Comparison of ENCODE assay signal across 11 cellular contexts in genomic region chr14:104416383-104416782, GRCh38.
"Had no signal": no experiment of that assay in that cellular context is flagged by ENCODE, and none has a peak within 500 bp of the region (broad histone marks: within the 10 kb centered on the region; RNA-seq: fewer than 3 reads in every experiment).

No MANE protein-coding gene starts in this region.

- H3K4me3 ChIP-seq: GM23248, GM23338, HAP-1 had no signal

- ATAC-seq: GM23338, HCT116 had no signal

- H3K36me3 ChIP-seq: HAP-1 had no signal

- H2AFZ ChIP-seq: GM23248, GM23338 had no signal

- H3K4me3 Mint-ChIP-seq: GM23338, H9, HFFc6 had no signal

- H3K4me2 ChIP-seq: GM23338 had no signal

- H3K27ac Mint-ChIP-seq: GM23338, H9, HFFc6 had no signal

- H3K27ac ChIP-seq: GM23248 had no signal

- H3K9ac ChIP-seq: GM23248 had no signal

- H3K4me1 ChIP-seq: HAP-1 had no signal

- DNase-seq: GM23248, GOT3, H7, H9, HCEC 1CT, HFFc6 had no signal

- FAIRE-seq: H1, H54 had no signal

- H3K9me3 ChIP-seq: HAP-1 had no signal

- H3K9me3 Mint-ChIP-seq: GM23338, H9 had no signal
